In the genomic region with DNA sequence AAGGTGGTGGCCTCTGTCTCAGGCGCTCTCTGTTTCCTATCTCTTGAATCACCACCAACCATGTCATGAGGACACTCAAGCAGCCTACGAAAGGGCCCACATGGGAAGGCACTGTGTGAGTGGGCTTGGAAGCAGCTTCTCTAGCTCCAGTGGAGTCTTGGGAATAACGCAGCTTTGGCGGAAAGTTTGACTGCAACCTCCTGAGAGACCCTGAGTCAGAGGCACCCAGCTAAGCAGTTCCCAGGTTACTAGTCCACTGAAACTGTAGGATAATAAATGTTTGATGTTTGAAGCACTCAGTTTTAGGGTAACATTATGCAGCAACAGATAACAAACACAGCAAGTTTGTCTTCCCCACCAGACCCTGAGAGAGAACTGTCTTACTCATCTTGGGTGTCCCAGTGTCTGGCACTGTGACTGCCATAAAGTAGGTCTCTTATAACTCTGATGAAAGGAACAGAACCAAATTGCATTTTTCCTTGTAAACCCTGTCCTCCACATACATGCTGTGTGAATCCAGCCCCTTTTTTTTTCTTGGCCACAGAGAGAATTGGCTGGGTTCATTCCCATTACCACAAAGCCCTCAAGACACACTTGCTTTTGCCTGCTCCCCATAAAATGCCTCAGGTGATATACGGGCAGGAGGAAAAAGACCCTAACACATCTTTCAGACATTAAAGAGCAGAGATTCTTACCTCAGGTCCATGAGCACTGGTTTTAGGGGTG, we compare ENCODE assay signal across 31 cellular contexts.
A peak's percentile ranks its signal among the peaks of the same experiment; 100 is the strongest.
DNase-seq lines count a peak whose midpoint lies in the region; ATAC-seq and TF ChIP-seq lines count a peak whose summit lies in the region.
"Had no signal": no experiment of that assay in that cellular context is flagged by ENCODE, and none has a peak within 500 bp of the region (broad histone marks: within the 10 kb centered on the region; RNA-seq: fewer than 3 reads in every experiment).

No MANE protein-coding gene starts in this region.

- POLR2A ChIA-PET in MCF 10A (lab: Yijun Ruan, JAX) = no interaction called here

- H2AFZ ChIP-seq in mesenchymal stem cell (ENCODE audit: low read depth, low read length) (no peak overlapping the region), neuronal stem cell (ENCODE audit: low read length) (no peak overlapping the region)

- H3K9me3 ChIP-seq in breast epithelium (no peaks in the 10 kb centered on the region), colonic mucosa (no peaks in the 10 kb centered on the region), mesenchymal stem cell (ENCODE audit: control insufficient read depth, low read length) (no peaks in the 10 kb centered on the region), neuronal stem cell (replicated peaks in 1 of 2; ENCODE audit: control insufficient read depth in 2 of 2, insufficient read depth in 1 of 2, low read depth in 1 of 2, low read length in 2 of 2) (no peaks in the 10 kb centered on the region), testis (no peaks in the 10 kb centered on the region)
- H3K9me3 ChIP-seq: left lung, SJCRH30, upper lobe of right lung had no signal

- peaks cover 5% of the 10 kb centered on the region for H3K36me3 Mint-ChIP-seq in MCF 10A (ENCODE audit: insufficient read depth, unreplicated experiment)

- H3K27ac ChIP-seq in breast epithelium = peak overlapping the region; percentile 69 to 82
- H3K27ac ChIP-seq in colonic mucosa = peak overlapping the region; percentile 22
- no peak overlapping the region for H3K27ac ChIP-seq in mesenchymal stem cell (ENCODE audit: low read length, poor library complexity, severe bottlenecking)
- H3K27ac ChIP-seq in neuronal stem cell (replicated peaks; ENCODE audit: low read length) = no peak overlapping the region
- H3K27ac ChIP-seq in testis = no peak overlapping the region
- H3K27ac ChIP-seq: dorsolateral prefrontal cortex, left lung, SJCRH30, upper lobe of right lung had no signal

- intact Hi-C loops in breast epithelium (cut with DNase I; ENCODE audit: low total_unique reads) (no loop called here), MCF 10A (cut with micrococcal nuclease) (no loop called here), colonic mucosa (cut with DNase I) (no loop called here), testis (cut with DNase I; ENCODE audit: low total_unique reads) (no loop called here)

- no peak overlapping the region for H2AK5ac ChIP-seq in mesenchymal stem cell (ENCODE audit: low read length, severe bottlenecking)
- H2AK5ac ChIP-seq in neuronal stem cell (ENCODE audit: low read depth, low read length) = no peak overlapping the region

- H2BK5ac ChIP-seq in mesenchymal stem cell (ENCODE audit: low read depth, low read length, poor library complexity, severe bottlenecking) = no peak overlapping the region
- no peak overlapping the region for H2BK5ac ChIP-seq in neuronal stem cell (ENCODE audit: low read length)

- H3K14ac ChIP-seq in mesenchymal stem cell (ENCODE audit: low read length in 2 of 2) (no peak overlapping the region), neuronal stem cell (ENCODE audit: low read length) (no peak overlapping the region)

- H4K91ac ChIP-seq in mesenchymal stem cell (ENCODE audit: low read length) (no peak overlapping the region), neuronal stem cell (ENCODE audit: low read depth, low read length, poor library complexity) (no peak overlapping the region)

- H3K4me1 ChIP-seq in breast epithelium = peaks cover 0 to 6% of the 10 kb centered on the region in 2 donors
- H3K4me1 ChIP-seq in colonic mucosa = no peaks in the 10 kb centered on the region
- peaks cover 4% of the 10 kb centered on the region for H3K4me1 ChIP-seq in mesenchymal stem cell (ENCODE audit: control insufficient read depth, insufficient read depth, low read depth, low read length)
- H3K4me1 ChIP-seq in neuronal stem cell (ENCODE audit: control insufficient read depth in 2 of 2, insufficient read depth in 1 of 2, low read depth in 1 of 2, low read length in 2 of 2) = no peaks in the 10 kb centered on the region
- H3K4me1 ChIP-seq in testis = peaks cover 3% of the 10 kb centered on the region
- H3K4me1 ChIP-seq: left lung, upper lobe of right lung had no signal

- H4K8ac ChIP-seq in mesenchymal stem cell (ENCODE audit: low read length) (no peak overlapping the region), neuronal stem cell (ENCODE audit: low read depth, low read length) (no peak overlapping the region)

- peaks cover 11% of the 10 kb centered on the region for H3K4me1 Mint-ChIP-seq in MCF 10A (ENCODE audit: insufficient read depth, unreplicated experiment)
- H3K4me1 Mint-ChIP-seq: activated CD4-positive, alpha-beta T cell treated with anti-CD3 and anti-CD28 coated beads for 36 hours; CD8-positive, alpha-beta memory T cell had no signal

- H3K36me3 ChIP-seq in breast epithelium (no peaks in the 10 kb centered on the region), colonic mucosa (no peaks in the 10 kb centered on the region), mesenchymal stem cell (ENCODE audit: control insufficient read depth in 1 of 2, insufficient read depth in 2 of 2, low read depth in 1 of 2, low read length in 2 of 2) (no peaks in the 10 kb centered on the region), neuronal stem cell (replicated peaks in 1 of 2; ENCODE audit: control insufficient read depth in 2 of 2, insufficient read depth in 2 of 2, low read length in 2 of 2) (no peaks in the 10 kb centered on the region), testis (ENCODE audit: low read depth, missing control alignments) (no peaks in the 10 kb centered on the region)
- H3K36me3 ChIP-seq: left lung, SJCRH30, upper lobe of right lung had no signal

- no peak overlapping the region for H3K27ac Mint-ChIP-seq in MCF 10A (ENCODE audit: low read depth, unreplicated experiment)
- H3K27ac Mint-ChIP-seq: activated CD4-positive, alpha-beta T cell treated with anti-CD3 and anti-CD28 coated beads for 36 hours; activated T-cell treated with anti-CD3 and anti-CD28 coated beads, Interleukin-2, amount 50 U/mL, for 72 hours; B cell; CD8-positive, alpha-beta memory T cell; nephron; T-helper 1 cell treated with Interleukin-12 subunit alpha and Interleukin-12 subunit beta and Interleukin-4 antibody, amounts not matched to agents 30 μg/mL and 1 μg/mL, for 36 hours had no signal

- no peak for TF ChIP-seq POLR2A in breast epithelium (IDR thresholded peaks at IDR 0.05)
- no peak for TF ChIP-seq POLR2A in testis (IDR thresholded peaks at IDR 0.05)

- H3K18ac ChIP-seq in mesenchymal stem cell (ENCODE audit: low read depth in 1 of 2, low read length in 2 of 2) (no peak overlapping the region), neuronal stem cell (ENCODE audit: low read length) (no peak overlapping the region)

- H3K23ac ChIP-seq in mesenchymal stem cell (ENCODE audit: low read length in 2 of 2) (no peak overlapping the region), neuronal stem cell (ENCODE audit: low read depth, low read length, poor library complexity) (no peak overlapping the region)

- ATAC-seq in HG03460 (IDR thresholded peaks at IDR 0.05; ENCODE audit: unreplicated experiment) = no peak
- ATAC-seq: activated CD4-positive, alpha-beta T cell treated with anti-CD3 and anti-CD28 coated beads for 36 hours; activated T-cell treated with anti-CD3 and anti-CD28 coated beads, Interleukin-2, amount 50 U/mL, for 72 hours; left lung; Panc1; right cardiac atrium; upper lobe of right lung had no signal

- H3K79me1 ChIP-seq in mesenchymal stem cell (replicated peaks; ENCODE audit: low read length, poor library complexity, severe bottlenecking) = no peaks in the 10 kb centered on the region
- H3K79me1 ChIP-seq in neuronal stem cell (ENCODE audit: low read depth, low read length) = no peaks in the 10 kb centered on the region

- CTCF ChIA-PET in MCF 10A (lab: Yijun Ruan, JAX) = no interaction called here

- peaks cover 8% of the 10 kb centered on the region for H3K9me3 Mint-ChIP-seq in MCF 10A (ENCODE audit: unreplicated experiment)
- H3K9me3 Mint-ChIP-seq: activated T-cell treated with anti-CD3 and anti-CD28 coated beads, Interleukin-2, amount 50 U/mL, for 72 hours; nephron; T-helper 1 cell treated with Interleukin-12 subunit alpha and Interleukin-12 subunit beta and Interleukin-4 antibody, amounts not matched to agents 30 μg/mL and 1 μg/mL, for 36 hours had no signal

- H3K4me3 ChIP-seq in breast epithelium (no peak overlapping the region), colonic mucosa (no peak overlapping the region), mesenchymal stem cell (ENCODE audit: insufficient read depth in 1 of 2, low read depth in 1 of 2, low read length in 2 of 2) (peak overlapping the region in 1 of 2 experiments; percentile 5), neuronal stem cell (ENCODE audit: low read length in 2 of 2) (no peak overlapping the region), testis (no peak overlapping the region)
- H3K4me3 ChIP-seq: dorsolateral prefrontal cortex, left lung, SJCRH30, upper lobe of right lung had no signal

- no TSS peak for BruUV-seq in MCF 10A (replicated peaks; lab: Mats Ljungman, UMichigan)

- H3K9ac ChIP-seq in colonic mucosa (ENCODE audit: low read depth in 2 of 2, low read length in 2 of 2) (no peak overlapping the region), mesenchymal stem cell (ENCODE audit: low read length) (peak overlapping the region; percentile 82), neuronal stem cell (ENCODE audit: low read depth, low read length, poor library complexity) (no peak overlapping the region)

- H2BK12ac ChIP-seq in mesenchymal stem cell (ENCODE audit: low read length in 2 of 2) (no peak overlapping the region), neuronal stem cell (ENCODE audit: low read length) (no peak overlapping the region)

- no peak overlapping the region for H3K4me2 ChIP-seq in mesenchymal stem cell (ENCODE audit: low read length, poor library complexity, severe bottlenecking)
- no peak overlapping the region for H3K4me2 ChIP-seq in neuronal stem cell (ENCODE audit: insufficient read depth, low read length, poor library complexity, severe bottlenecking)

- WGBS in mesenchymal stem cell = 92% methylated on average over 3 of the region's 5 CpGs
- no CpG with 5 or more reads among the region's 5 CpGs for WGBS in neuronal stem cell (ENCODE audit: extremely low coverage in 2 of 2, insufficient read length in 2 of 2, insufficient replicate concordance in 1 of 2), 2 donors
- 90 to 98% methylated on average over 5 of the region's 5 CpGs for WGBS in testis, 2 donors

- H3K27me3 Mint-ChIP-seq in MCF 10A (ENCODE audit: insufficient read depth, unreplicated experiment) = peaks cover 11% of the 10 kb centered on the region

- H2BK15ac ChIP-seq in mesenchymal stem cell (ENCODE audit: low read depth, poor library complexity, severe bottlenecking) = no peak overlapping the region
- H2BK15ac ChIP-seq in neuronal stem cell (ENCODE audit: low read length) = no peak overlapping the region

- H3K27me3 ChIP-seq in breast epithelium (no peaks in the 10 kb centered on the region), colonic mucosa (no peaks in the 10 kb centered on the region), mesenchymal stem cell (ENCODE audit: control insufficient read depth in 1 of 2, insufficient read depth in 1 of 2, low read length in 2 of 2) (no peaks in the 10 kb centered on the region), neuronal stem cell (ENCODE audit: control insufficient read depth in 3 of 3, insufficient read depth in 3 of 3, low read depth in 1 of 3, low read length in 3 of 3) (no peaks in the 10 kb centered on the region), testis (no peaks in the 10 kb centered on the region)
- H3K27me3 ChIP-seq: dorsolateral prefrontal cortex, left lung, SJCRH30, upper lobe of right lung had no signal

- no peak overlapping the region for H2BK120ac ChIP-seq in mesenchymal stem cell (ENCODE audit: low read depth, low read length)
- no peak overlapping the region for H2BK120ac ChIP-seq in neuronal stem cell (ENCODE audit: low read depth, low read length)

- no peak overlapping the region for H3K4me3 Mint-ChIP-seq in MCF 10A (ENCODE audit: unreplicated experiment)
- H3K4me3 Mint-ChIP-seq: activated CD4-positive, alpha-beta T cell treated with anti-CD3 and anti-CD28 coated beads for 36 hours; activated T-cell treated with anti-CD3 and anti-CD28 coated beads, Interleukin-2, amount 50 U/mL, for 72 hours; B cell; CD8-positive, alpha-beta memory T cell; nephron; T-helper 1 cell treated with Interleukin-12 subunit alpha and Interleukin-12 subunit beta and Interleukin-4 antibody, amounts not matched to agents 30 μg/mL and 1 μg/mL, for 36 hours had no signal

- H3K4ac ChIP-seq in mesenchymal stem cell (ENCODE audit: low read depth in 1 of 2, low read length in 2 of 2) (no peak overlapping the region), neuronal stem cell (ENCODE audit: low read length) (no peak overlapping the region)

- DNase-seq in breast epithelium (ENCODE audit: low spot score in 2 of 2) (no peak), MCF 10A (ENCODE audit: unreplicated experiment) (no peak), colonic mucosa (no peak), mesenchymal stem cell (peak; percentile 13), neuronal stem cell (ENCODE audit: low spot score) (no peak), testis (no peak), NOMO-1 treated with dmso at 0.1 percent for 144 hours (lab: John Stamatoyannopoulos, UW; ENCODE audit: unreplicated experiment) (no peak)
- DNase-seq: 8988T; activated CD4-positive, alpha-beta T cell treated with anti-CD3 and anti-CD28 coated beads for 36 hours; activated naive CD4-positive, alpha-beta T cell treated with Interleukin-2 at 50 U/mL for 16 hours; activated T-cell treated with anti-CD3 and anti-CD28 coated beads, Interleukin-2, amount 50 U/mL, for 72 hours; amygdala; caudate nucleus; CD8-positive, alpha-beta memory T cell; dorsolateral prefrontal cortex; foreskin melanocyte; GOT3; left lung; midbrain; MV-4-11; NCI-H510A treated with DMSO at 0.1 percent for 48 hours; NK-92 treated with Interleukin-12 subunit alpha and Interleukin-12 subunit beta, amount 100 ng/mL, for 24 hours; SJCRH30; stimulated activated CD8-positive, alpha-beta memory T cell treated with anti-CD3 and anti-CD28 coated beads, Interleukin-4, amount 100 ng/mL, for 48 hours; upper lobe of right lung had no signal

- TF ChIP-seq CTCF in breast epithelium (IDR thresholded peaks at IDR 0.05) = no peak
- no peak for TF ChIP-seq CTCF in MCF 10A (IDR thresholded peaks at IDR 0.05; ENCODE audit: unreplicated experiment)
- no peak for TF ChIP-seq CTCF in colonic mucosa (IDR thresholded peaks at IDR 0.05)
- no peak for TF ChIP-seq CTCF in testis (IDR thresholded peaks at IDR 0.05)

Comparison
In these comparisons a context has a peak if more than half of its experiments do, and no peak if none do; other contexts are left out.
1. H3K27ac ChIP-seq: peak in breast epithelium (2 of 2) and colonic mucosa (single experiment); none in mesenchymal stem cell (single experiment), neuronal stem cell (single experiment) and testis (0 of 2).